In the genomic region with DNA sequence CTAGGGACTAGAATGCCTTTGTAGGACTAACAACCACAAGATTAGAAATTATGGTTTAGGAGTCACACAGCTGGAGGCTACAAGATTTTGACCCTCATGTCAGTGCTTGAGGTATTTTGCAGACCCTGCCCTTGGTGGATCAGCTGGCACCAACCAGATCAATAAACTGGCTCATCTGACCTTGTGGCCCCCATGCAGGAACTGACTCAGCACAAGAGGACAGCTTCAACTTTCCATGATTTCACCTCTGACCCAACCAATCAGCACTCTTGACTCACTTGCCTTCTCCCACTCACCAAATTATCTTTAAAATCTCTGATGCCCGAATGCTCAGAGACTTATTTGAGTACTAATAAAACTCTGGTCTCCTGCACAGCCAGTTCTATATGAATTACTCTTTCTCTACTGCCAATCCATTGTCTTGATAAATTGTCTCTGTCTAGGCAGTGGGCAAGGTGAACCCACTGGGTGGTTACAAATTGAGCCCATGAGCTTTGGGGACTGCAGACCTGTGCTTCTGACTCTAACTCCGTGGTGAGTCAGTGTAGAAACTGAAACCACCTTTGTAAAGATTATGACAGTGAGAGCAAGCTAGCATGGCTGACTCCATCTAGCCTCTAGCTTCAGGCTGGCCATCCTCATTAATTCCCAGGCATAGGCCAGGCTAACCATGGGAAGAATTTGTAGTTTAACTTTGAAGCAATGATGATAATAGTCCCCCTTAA, we compare ENCODE assay signal across 19 cellular contexts. TPM values are rescaled to one million over a fixed set of nuclear protein-coding genes. Genes with fewer than 3 reads are reported as not detected.
A peak's percentile ranks its signal among the peaks of the same experiment; 100 is the strongest.
DNase-seq lines count a peak whose midpoint lies in the region; ATAC-seq and TF ChIP-seq lines count a peak whose summit lies in the region.
"Had no signal": no experiment of that assay in that cellular context is flagged by ENCODE, and none has a peak within 500 bp of the region (broad histone marks: within the 10 kb centered on the region; RNA-seq: fewer than 3 reads in every experiment).

No MANE protein-coding gene starts in this region.

- intact Hi-C loops in activated naive CD4-positive, alpha-beta T cell treated with anti-CD3 and anti-CD28 coated beads for 36 hours (cut with micrococcal nuclease) = no loop called here
- intact Hi-C loops in HCT116 (cut with micrococcal nuclease) = no loop called here

- POLR2A ChIA-PET in HCT116 (lab: Charles Lee) = no interaction called here

- H3K9ac ChIP-seq in HCT116 (ENCODE audit: low read length) = no peak overlapping the region

- no peak overlapping the region for H3K27ac Mint-ChIP-seq in activated naive CD4-positive, alpha-beta T cell treated with anti-CD3 and anti-CD28 coated beads for 36 hours
- peak overlapping the region; percentile 79 for H3K27ac Mint-ChIP-seq in activated T-helper 17 cell treated with anti-CD3 and anti-CD28 coated beads, Interleukin-2, amount 50 U/mL, for 72 hours
- H3K27ac Mint-ChIP-seq in stimulated activated effector memory CD8-positive, alpha-beta T cell treated with anti-CD3 and anti-CD28 coated beads, Interleukin-12 subunit alpha, Interleukin-12 subunit beta, amount 100 ng/mL, for 72 hours = peak overlapping the region; percentile 82
- H3K27ac Mint-ChIP-seq: CD4-positive, alpha-beta T cell; stimulated activated memory B cell treated with anti-CD40 and anti-IgM and Interleukin-4, amounts not matched to agents 10 μg/mL and 1 μg/mL and 100 μg/mL, for 72 hours had no signal

- BruUV-seq in HCT116 (replicated peaks; lab: Mats Ljungman, UMichigan) = no TSS peak

- H3K4me1 ChIP-seq in HCT116 (ENCODE audit: control insufficient read depth in 1 of 2, insufficient read depth in 2 of 2, low read length in 2 of 2) = peaks cover 0 to 12% of the 10 kb centered on the region in 2 experiments; a peak in 1 of 4 replicates
- H3K4me1 ChIP-seq: body of pancreas, lower lobe of right lung, psoas muscle, tibial artery had no signal

- no peaks in the 10 kb centered on the region for H3K79me2 ChIP-seq in HCT116 (ENCODE audit: insufficient read depth, low read length)
- H3K79me2 ChIP-seq: hepatocyte had no signal

- no peak for ATAC-seq in HCT116
- ATAC-seq in activated T-helper 17 cell treated with anti-CD3 and anti-CD28 coated beads, Interleukin-2, amount 50 U/mL, for 72 hours (replicated peaks) = peak; percentile 93
- ATAC-seq in stimulated activated effector memory CD8-positive, alpha-beta T cell treated with anti-CD3 and anti-CD28 coated beads, Interleukin-12 subunit alpha, Interleukin-12 subunit beta, amount 100 ng/mL, for 72 hours = peak; percentile 94
- no peak for ATAC-seq in GM18867 (IDR thresholded peaks at IDR 0.05; ENCODE audit: unreplicated experiment)
- no peak for ATAC-seq in HG02678 (IDR thresholded peaks at IDR 0.05; ENCODE audit: unreplicated experiment)
- ATAC-seq in HG03469 (IDR thresholded peaks at IDR 0.05; ENCODE audit: unreplicated experiment) = no peak
- ATAC-seq: body of pancreas; lower lobe of right lung; psoas muscle; stimulated activated memory B cell treated with anti-CD40 and anti-IgM and Interleukin-4, amounts not matched to agents 10 μg/mL and 1 μg/mL and 100 μg/mL, for 72 hours had no signal

- peak; percentile 15 for DNase-seq in activated naive CD4-positive, alpha-beta T cell treated with anti-CD3 and anti-CD28 coated beads for 36 hours
- DNase-seq in activated naive CD4-positive, alpha-beta T cell (lab: John Stamatoyannopoulos, UW) = no peak
- no peak for DNase-seq in HCT116 (ENCODE audit: low read depth, low spot score)
- no peak for DNase-seq in stimulated activated effector memory CD8-positive, alpha-beta T cell treated with anti-CD3 and anti-CD28 coated beads, Interleukin-12 subunit alpha, Interleukin-12 subunit beta, amount 100 ng/mL, for 72 hours (ENCODE audit: low spot score in 2 of 2)
- DNase-seq: body of pancreas; CD4-positive, alpha-beta T cell; lower lobe of right lung; NCI-H1417; NCI-H510A treated with DMSO at 0.1 percent for 48 hours; psoas muscle; SW 1271; tibial artery had no signal

- H3K36me3 ChIP-seq in HCT116 (ENCODE audit: control insufficient read depth in 1 of 2, insufficient read depth in 2 of 2, low read length in 2 of 2) = no peaks in the 10 kb centered on the region
- H3K36me3 ChIP-seq: lower lobe of right lung, tibial artery had no signal

- peak overlapping the region; percentile 12 for H3K4me2 ChIP-seq in HCT116 (ENCODE audit: low read length)
- H3K4me2 ChIP-seq: hepatocyte had no signal

- no peak for TF ChIP-seq POLR2A in HCT116 (IDR thresholded peaks at IDR 0.05; ENCODE audit: borderline replicate concordance, extremely low read depth, insufficient read depth, insufficient read length)

- no peak overlapping the region for H2AFZ ChIP-seq in HCT116 (ENCODE audit: low read depth, low read length, poor library complexity, severe bottlenecking)
- H2AFZ ChIP-seq: hepatocyte had no signal

- no peaks in the 10 kb centered on the region for H3K9me2 ChIP-seq in HCT116 (ENCODE audit: insufficient read depth)

- H3K27me3 ChIP-seq in HCT116 (ENCODE audit: insufficient read depth, low read length) = peaks cover 17% of the 10 kb centered on the region; the same call in 1 of the 2 replicates
- H3K27me3 ChIP-seq: body of pancreas, hepatocyte, tibial artery had no signal

- H3K27ac ChIP-seq in HCT116 (ENCODE audit: low read depth, low read length) = no peak overlapping the region
- H3K27ac ChIP-seq: body of pancreas, hepatocyte, lower lobe of right lung, psoas muscle, skin epidermis, tibial artery had no signal

- H3K9me3 ChIP-seq in HCT116 (ENCODE audit: control insufficient read depth in 1 of 2, insufficient read depth in 1 of 2, low read depth in 1 of 2, low read length in 2 of 2) = peaks cover 0 to 4% of the 10 kb centered on the region in 2 experiments; a peak in 2 of 4 replicates
- H3K9me3 ChIP-seq: body of pancreas, lower lobe of right lung, psoas muscle, tibial artery had no signal

- H3K4me1 Mint-ChIP-seq in activated naive CD4-positive, alpha-beta T cell treated with anti-CD3 and anti-CD28 coated beads for 36 hours (ENCODE audit: low read depth) = peaks cover 7% of the 10 kb centered on the region
- H3K4me1 Mint-ChIP-seq in activated T-helper 17 cell treated with anti-CD3 and anti-CD28 coated beads, Interleukin-2, amount 50 U/mL, for 72 hours = peaks cover 16% of the 10 kb centered on the region
- H3K4me1 Mint-ChIP-seq in stimulated activated effector memory CD8-positive, alpha-beta T cell treated with anti-CD3 and anti-CD28 coated beads, Interleukin-12 subunit alpha, Interleukin-12 subunit beta, amount 100 ng/mL, for 72 hours = peaks cover 16% of the 10 kb centered on the region
- H3K4me1 Mint-ChIP-seq: stimulated activated memory B cell treated with anti-CD40 and anti-IgM and Interleukin-4, amounts not matched to agents 10 μg/mL and 1 μg/mL and 100 μg/mL, for 72 hours had no signal

- no peak overlapping the region for H3K4me3 ChIP-seq in HCT116 (replicated peaks in 1 of 2; ENCODE audit: low read depth in 1 of 2, low read length in 2 of 2)
- H3K4me3 ChIP-seq: body of pancreas, hepatocyte, lower lobe of right lung, psoas muscle, skin epidermis, tibial artery had no signal

- no peaks in the 10 kb centered on the region for H4K20me1 ChIP-seq in HCT116 (ENCODE audit: insufficient read depth)

- no peak overlapping the region for H3K4me3 Mint-ChIP-seq in activated naive CD4-positive, alpha-beta T cell treated with anti-CD3 and anti-CD28 coated beads for 36 hours
- peak overlapping the region; percentile 39 for H3K4me3 Mint-ChIP-seq in activated T-helper 17 cell treated with anti-CD3 and anti-CD28 coated beads, Interleukin-2, amount 50 U/mL, for 72 hours
- H3K4me3 Mint-ChIP-seq in stimulated activated effector memory CD8-positive, alpha-beta T cell treated with anti-CD3 and anti-CD28 coated beads, Interleukin-12 subunit alpha, Interleukin-12 subunit beta, amount 100 ng/mL, for 72 hours = peak overlapping the region; percentile 35
- H3K4me3 Mint-ChIP-seq: CD4-positive, alpha-beta T cell; stimulated activated memory B cell treated with anti-CD40 and anti-IgM and Interleukin-4, amounts not matched to agents 10 μg/mL and 1 μg/mL and 100 μg/mL, for 72 hours had no signal

- RAD21 ChIA-PET in HCT116 (lab: Charles Lee; ENCODE audit: low non-redundant PET in 1 of 2, low total read pairs in 2 of 2, uncharacterized antibody in 2 of 2, unreplicated experiment in 2 of 2) = no interaction called here

- no peaks in the 10 kb centered on the region for H3K9me3 Mint-ChIP-seq in activated naive CD4-positive, alpha-beta T cell treated with anti-CD3 and anti-CD28 coated beads for 36 hours
- no peaks in the 10 kb centered on the region for H3K9me3 Mint-ChIP-seq in activated T-helper 17 cell treated with anti-CD3 and anti-CD28 coated beads, Interleukin-2, amount 50 U/mL, for 72 hours
- H3K9me3 Mint-ChIP-seq in stimulated activated effector memory CD8-positive, alpha-beta T cell treated with anti-CD3 and anti-CD28 coated beads, Interleukin-12 subunit alpha, Interleukin-12 subunit beta, amount 100 ng/mL, for 72 hours = no peaks in the 10 kb centered on the region
- H3K9me3 Mint-ChIP-seq: CD4-positive, alpha-beta T cell had no signal

- no peaks in the 10 kb centered on the region for H3K36me3 Mint-ChIP-seq in activated naive CD4-positive, alpha-beta T cell treated with anti-CD3 and anti-CD28 coated beads for 36 hours (ENCODE audit: low read depth)
- H3K36me3 Mint-ChIP-seq in activated T-helper 17 cell treated with anti-CD3 and anti-CD28 coated beads, Interleukin-2, amount 50 U/mL, for 72 hours (ENCODE audit: low read depth) = no peaks in the 10 kb centered on the region
- no peaks in the 10 kb centered on the region for H3K36me3 Mint-ChIP-seq in stimulated activated effector memory CD8-positive, alpha-beta T cell treated with anti-CD3 and anti-CD28 coated beads, Interleukin-12 subunit alpha, Interleukin-12 subunit beta, amount 100 ng/mL, for 72 hours
- H3K36me3 Mint-ChIP-seq: stimulated activated memory B cell treated with anti-CD40 and anti-IgM and Interleukin-4, amounts not matched to agents 10 μg/mL and 1 μg/mL and 100 μg/mL, for 72 hours had no signal

- CTCF ChIA-PET in activated naive CD4-positive, alpha-beta T cell treated with anti-CD3 and anti-CD28 coated beads for 36 hours (lab: Charles Lee) = interaction anchor here (0.7 to 1.3 kb wide), 2 partner anchors 31 to 66 kb away, joined by 3 read pairs; no protein-coding TSS in a partner anchor
- CTCF ChIA-PET in HCT116 (lab: Charles Lee) = no interaction called here

- no peak for TF ChIP-seq CTCF in HCT116 (IDR thresholded peaks at IDR 0.05 in 2 of 3, conservative IDR thresholded peaks at IDR 0.05 in 1 of 3; ENCODE audit: borderline replicate concordance in 1 of 3, insufficient read depth in 1 of 3, low read depth in 2 of 3, low read length in 2 of 3)

- H3K27me3 Mint-ChIP-seq in activated naive CD4-positive, alpha-beta T cell treated with anti-CD3 and anti-CD28 coated beads for 36 hours (ENCODE audit: low read depth) = peaks cover 4% of the 10 kb centered on the region
- peaks cover 21% of the 10 kb centered on the region for H3K27me3 Mint-ChIP-seq in activated T-helper 17 cell treated with anti-CD3 and anti-CD28 coated beads, Interleukin-2, amount 50 U/mL, for 72 hours

- no peak for TF ChIP-seq RAD21 in HCT116 (IDR thresholded peaks at IDR 0.05; ENCODE audit: low read depth)

RNA-seq across cellular contexts. Expression of a gene that starts 33.8 kb away (rescaled TPM):
- not detected for total RNA-seq in activated naive CD4-positive, alpha-beta T cell treated with anti-CD3 and anti-CD28 coated beads for 36 hours
- total RNA-seq in HCT116 (2021; ENCODE audit: unreplicated experiment) = not detected
- polyA plus RNA-seq in HCT116 (2012) = not detected in 2 replicates
- not detected for total RNA-seq in activated T-helper 17 cell treated with anti-CD3 and anti-CD28 coated beads, Interleukin-2, amount 50 U/mL, for 72 hours
- total RNA-seq: body of pancreas; CD4-positive, alpha-beta T cell; hepatocyte had no signal
- polyA plus RNA-seq: hepatocyte had no signal

Comparison
In these comparisons a context has a peak if more than half of its experiments do, and no peak if none do; other contexts are left out.
1. ATAC-seq: peak in activated T-helper 17 cell treated with anti-CD3 and anti-CD28 coated beads, Interleukin-2, amount 50 U/mL, for 72 hours (single experiment) and stimulated activated effector memory CD8-positive, alpha-beta T cell treated with anti-CD3 and anti-CD28 coated beads, Interleukin-12 subunit alpha, Interleukin-12 subunit beta, amount 100 ng/mL, for 72 hours (single experiment); none in HCT116 (single experiment), GM18867 (single experiment), HG02678 (single experiment) and HG03469 (single experiment).